Comparison of ENCODE assay signal across 11 cellular contexts in the genomic region with DNA sequence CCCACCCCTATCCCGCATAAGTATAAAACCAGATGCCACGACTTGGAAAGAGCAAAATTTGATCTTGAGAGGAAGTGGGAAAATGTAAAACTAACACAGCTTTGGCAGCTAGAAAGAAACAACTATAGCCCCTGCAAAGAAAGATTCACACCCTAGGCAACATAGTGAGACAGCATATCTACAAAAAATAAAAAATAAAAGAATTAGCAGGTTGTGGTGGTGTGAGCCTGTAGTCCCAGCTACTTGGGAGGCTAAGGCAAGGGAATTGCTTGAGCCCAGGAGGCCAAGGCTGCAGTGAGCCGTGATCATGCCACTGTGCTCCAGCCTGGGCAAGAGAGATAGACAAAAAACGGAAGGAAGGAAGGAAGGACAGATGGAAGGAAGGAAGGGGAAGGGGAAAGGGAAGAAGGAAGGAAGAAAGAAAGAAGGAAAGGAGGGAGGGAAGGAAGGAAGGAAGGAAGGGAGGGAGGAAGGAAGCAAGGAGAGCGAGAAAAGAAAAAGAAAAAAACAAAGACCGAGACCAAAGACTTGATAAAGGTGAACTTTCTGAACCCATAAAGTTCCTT. TPM values are rescaled to one million over a fixed set of nuclear protein-coding genes. Genes with fewer than 3 reads are reported as not detected.
A peak's percentile ranks its signal among the peaks of the same experiment; 100 is the strongest.
DNase-seq lines count a peak whose midpoint lies in the region; ATAC-seq and TF ChIP-seq lines count a peak whose summit lies in the region.
"Had no signal": no experiment of that assay in that cellular context is flagged by ENCODE, and none has a peak within 500 bp of the region (broad histone marks: within the 10 kb centered on the region; RNA-seq: fewer than 3 reads in every experiment).

No MANE protein-coding gene starts in this region.

- H3K4me1 ChIP-seq in gastroesophageal sphincter (peaks cover 25 to 71% (median 27%) of the 10 kb centered on the region in 3 donors), endodermal cell (ENCODE audit: control insufficient read depth, insufficient read depth, low read length) (no peaks in the 10 kb centered on the region)

- no peak overlapping the region for H3K4me2 ChIP-seq in SU-DHL-6 (ENCODE audit: low read depth, low read length, poor library complexity, severe bottlenecking)

- H3F3A ChIP-seq in SU-DHL-6 (ENCODE audit: insufficient read depth): 0 out of 2 replicates have a peak, but pooled peaks cover 11% of the 10 kb centered on the region

- peak overlapping the region; percentile 51 for H3K4me3 Mint-ChIP-seq in T-helper 1 cell treated with Interleukin-12 subunit alpha and Interleukin-12 subunit beta and Interleukin-4 antibody, amounts not matched to agents 30 μg/mL and 1 μg/mL, for 36 hours
- peak overlapping the region; percentile 17 to 58 for H3K4me3 Mint-ChIP-seq in stimulated activated naive B cell treated with anti-CD40 and anti-IgM and Interleukin-4, amounts not matched to agents 10 μg/mL and 1 μg/mL and 100 μg/mL, for 72 hours
- no peak overlapping the region for H3K4me3 Mint-ChIP-seq in endodermal cell

- H3K27ac ChIP-seq in SU-DHL-6 (ENCODE audit: low read depth, low read length): no peak overlapping the region
- peak overlapping the region; percentile 59 to 89 (median 84) for H3K27ac ChIP-seq in gastroesophageal sphincter
- no peak overlapping the region for H3K27ac ChIP-seq in endodermal cell (ENCODE audit: low read depth, low read length)

- H3K79me2 ChIP-seq in SU-DHL-6 (ENCODE audit: insufficient read depth, low read length): no peaks in the 10 kb centered on the region

- no peaks in the 10 kb centered on the region for H4K20me1 ChIP-seq in SU-DHL-6 (ENCODE audit: low read depth, low read length)

- TF ChIP-seq POLR2A in gastroesophageal sphincter (IDR thresholded peaks at IDR 0.05): no peak

- H3K9me3 ChIP-seq in SU-DHL-6 (ENCODE audit: insufficient read depth, low read length) (no peaks in the 10 kb centered on the region), gastroesophageal sphincter (no peaks in the 10 kb centered on the region), endodermal cell (ENCODE audit: control insufficient read depth, low read length) (no peaks in the 10 kb centered on the region)
- H3K9me3 ChIP-seq: HAP-1 had no signal

- WGBS in gastroesophageal sphincter (ENCODE audit: low coverage in 1 of 2), 2 donors: 59 to 64% methylated on average over 3 to 6 of the region's 6 CpGs
- 91 to 100% methylated on average over 3 to 6 of the region's 6 CpGs for WGBS in endodermal cell (ENCODE audit: insufficient coverage in 1 of 2, insufficient read length in 1 of 2), 2 experiments

- no peak overlapping the region for H3K4me3 ChIP-seq in SU-DHL-6 (ENCODE audit: insufficient read depth, low read length, poor library complexity, severe bottlenecking)
- H3K4me3 ChIP-seq in gastroesophageal sphincter: no peak overlapping the region
- H3K4me3 ChIP-seq in endodermal cell (ENCODE audit: low read length): no peak overlapping the region
- H3K4me3 ChIP-seq: HAP-1 had no signal

- no peaks in the 10 kb centered on the region for H3K9me3 Mint-ChIP-seq in T-helper 1 cell treated with Interleukin-12 subunit alpha and Interleukin-12 subunit beta and Interleukin-4 antibody, amounts not matched to agents 30 μg/mL and 1 μg/mL, for 36 hours
- peaks cover 3 to 4% of the 10 kb centered on the region in 2 donors for H3K9me3 Mint-ChIP-seq in stimulated activated naive B cell treated with anti-CD40 and anti-IgM and Interleukin-4, amounts not matched to agents 10 μg/mL and 1 μg/mL and 100 μg/mL, for 72 hours
- H3K9me3 Mint-ChIP-seq in endodermal cell: no peaks in the 10 kb centered on the region

- no peaks in the 10 kb centered on the region for H3K27me3 Mint-ChIP-seq in T-helper 1 cell treated with Interleukin-12 subunit alpha and Interleukin-12 subunit beta and Interleukin-4 antibody, amounts not matched to agents 30 μg/mL and 1 μg/mL, for 36 hours (ENCODE audit: low read depth)
- H3K27me3 Mint-ChIP-seq in stimulated activated naive B cell treated with anti-CD40 and anti-IgM and Interleukin-4, amounts not matched to agents 10 μg/mL and 1 μg/mL and 100 μg/mL, for 72 hours: no peaks in the 10 kb centered on the region
- H3K27me3 Mint-ChIP-seq in endodermal cell (ENCODE audit: insufficient read depth): peaks cover 2% of the 10 kb centered on the region

- ATAC-seq in gastroesophageal sphincter (no peak), HG02884 (IDR thresholded peaks at IDR 0.05; ENCODE audit: unreplicated experiment) (no peak)
- no peak for ATAC-seq in stimulated activated naive B cell treated with anti-CD40 and anti-IgM and Interleukin-4, amounts not matched to agents 10 μg/mL and 1 μg/mL and 100 μg/mL, for 72 hours (replicated peaks)

- H3K9ac ChIP-seq in SU-DHL-6 (ENCODE audit: low read length) (no peak overlapping the region), endodermal cell (ENCODE audit: extremely low read depth, low read length, poor library complexity, severe bottlenecking) (no peak overlapping the region)

- peaks cover 73% of the 10 kb centered on the region for H3K4me1 Mint-ChIP-seq in T-helper 1 cell treated with Interleukin-12 subunit alpha and Interleukin-12 subunit beta and Interleukin-4 antibody, amounts not matched to agents 30 μg/mL and 1 μg/mL, for 36 hours (ENCODE audit: low read depth)
- peaks cover 42 to 83% of the 10 kb centered on the region in 2 donors for H3K4me1 Mint-ChIP-seq in stimulated activated naive B cell treated with anti-CD40 and anti-IgM and Interleukin-4, amounts not matched to agents 10 μg/mL and 1 μg/mL and 100 μg/mL, for 72 hours
- H3K4me1 Mint-ChIP-seq in endodermal cell: peaks cover 15% of the 10 kb centered on the region

- H3K9me2 ChIP-seq in SU-DHL-6 (replicated peaks; ENCODE audit: insufficient read depth, low read length): no peaks in the 10 kb centered on the region

- peaks cover 9% of the 10 kb centered on the region for H3K36me3 Mint-ChIP-seq in T-helper 1 cell treated with Interleukin-12 subunit alpha and Interleukin-12 subunit beta and Interleukin-4 antibody, amounts not matched to agents 30 μg/mL and 1 μg/mL, for 36 hours (ENCODE audit: low read depth)
- peaks cover 7 to 16% of the 10 kb centered on the region in 2 donors for H3K36me3 Mint-ChIP-seq in stimulated activated naive B cell treated with anti-CD40 and anti-IgM and Interleukin-4, amounts not matched to agents 10 μg/mL and 1 μg/mL and 100 μg/mL, for 72 hours
- no peaks in the 10 kb centered on the region for H3K36me3 Mint-ChIP-seq in endodermal cell (ENCODE audit: low read depth)

- no peak for TF ChIP-seq EP300 in gastroesophageal sphincter (IDR thresholded peaks at IDR 0.05)

- DNase-seq in T-helper 1 cell: no peak
- no peak for DNase-seq in stimulated activated naive B cell treated with anti-CD40 and anti-IgM and Interleukin-4, amounts not matched to agents 10 μg/mL and 1 μg/mL and 100 μg/mL, for 72 hours
- DNase-seq in stimulated activated naive CD4-positive, alpha-beta T cell treated with Interleukin-2 at 50 U/mL for 16 hours (lab: John Stamatoyannopoulos, UW): no peak
- DNase-seq in endodermal cell: no peak
- DNase-seq: 8988T; activated effector memory CD4-positive, alpha-beta T cell treated with anti-CD3 and anti-CD28 coated beads, Interleukin-2, amount 50 U/mL, for 16 hours had no signal

- H3K36me3 ChIP-seq in SU-DHL-6 (ENCODE audit: low read length) (no peaks in the 10 kb centered on the region), gastroesophageal sphincter (no peaks in the 10 kb centered on the region), endodermal cell (ENCODE audit: control insufficient read depth, insufficient read depth, low read length) (no peaks in the 10 kb centered on the region)
- H3K36me3 ChIP-seq: HAP-1 had no signal

- H3K27ac Mint-ChIP-seq in T-helper 1 cell treated with Interleukin-12 subunit alpha and Interleukin-12 subunit beta and Interleukin-4 antibody, amounts not matched to agents 30 μg/mL and 1 μg/mL, for 36 hours: peak overlapping the region; percentile 90
- H3K27ac Mint-ChIP-seq in stimulated activated naive B cell treated with anti-CD40 and anti-IgM and Interleukin-4, amounts not matched to agents 10 μg/mL and 1 μg/mL and 100 μg/mL, for 72 hours: peak overlapping the region; percentile 93
- no peak overlapping the region for H3K27ac Mint-ChIP-seq in endodermal cell

- H3K27me3 ChIP-seq in SU-DHL-6 (ENCODE audit: low read length) (no peaks in the 10 kb centered on the region), gastroesophageal sphincter (no peaks in the 10 kb centered on the region), endodermal cell (ENCODE audit: control insufficient read depth, insufficient read depth, low read length, poor library complexity, severe bottlenecking) (no peaks in the 10 kb centered on the region)

- TF ChIP-seq CTCF in SU-DHL-6 (IDR thresholded peaks at IDR 0.05; ENCODE audit: insufficient read depth, low read length, poor library complexity, severe bottlenecking): no peak
- no peak for TF ChIP-seq CTCF in gastroesophageal sphincter (IDR thresholded peaks at IDR 0.05)
- no peak for TF ChIP-seq CTCF in endodermal cell (conservative IDR thresholded peaks at IDR 0.05)

- H2AFZ ChIP-seq in SU-DHL-6 (ENCODE audit: low read depth, low read length, severe bottlenecking): peak overlapping the region; percentile 5

RNA-seq across cellular contexts. Expression of a gene that starts 25.4 kb away (rescaled TPM):
- 100 to 1,000 TPM; 177 to 268 (median 214) TPM for total RNA-seq in gastroesophageal sphincter
- 10 to 100 TPM; 28.5 to 35.0 TPM for total RNA-seq in endodermal cell
- 40.5 TPM for polyA plus RNA-seq in endodermal cell (2013, experiment 1 of 2)
- 40.6 TPM for polyA plus RNA-seq in endodermal cell (2013, experiment 2 of 2)

Comparison
In these comparisons a context has a peak if more than half of its experiments do, and no peak if none do; other contexts are left out.
1. H3K27ac ChIP-seq: peak in gastroesophageal sphincter (4 of 4); none in SU-DHL-6 (single experiment) and endodermal cell (single experiment).
2. RNA of a gene that starts 25.4 kb away (total RNA-seq): 177 to 268 TPM in gastroesophageal sphincter; 28.5 to 35.0 TPM in endodermal cell; every median in the first group is over 4 times any median in the second.